16 cellular contexts compared by ENCODE assay signal in the genomic region with DNA sequence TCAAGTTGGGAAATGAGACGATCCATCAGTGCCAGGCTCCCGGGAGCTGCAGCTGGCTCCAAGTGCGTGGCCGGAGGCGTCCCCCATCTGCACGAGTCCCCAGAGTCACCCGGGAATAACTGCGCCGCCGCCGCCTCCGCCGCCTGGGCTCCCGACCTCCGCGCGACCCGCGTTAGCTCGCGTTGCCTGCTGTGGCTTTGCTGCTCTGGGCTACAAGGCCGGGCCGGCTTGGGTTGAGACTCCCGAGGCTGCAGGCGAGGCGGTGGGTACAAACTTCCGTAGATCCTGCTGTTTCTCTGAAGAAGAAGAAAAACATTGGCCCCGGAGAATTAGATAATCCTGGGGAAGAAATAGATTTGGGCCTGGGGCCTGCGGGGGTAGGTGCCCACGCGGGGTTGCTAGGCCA. TPM values are rescaled to one million over a fixed set of nuclear protein-coding genes. Genes with fewer than 3 reads are reported as not detected.
DNase-seq lines count a peak whose midpoint lies in the region; ATAC-seq and TF ChIP-seq lines count a peak whose summit lies in the region.
"Had no signal": no experiment of that assay in that cellular context is flagged by ENCODE, and none has a peak within 500 bp of the region (broad histone marks: within the 10 kb centered on the region; RNA-seq: fewer than 3 reads in every experiment).

No MANE protein-coding gene starts in this region.

- H3K9me3 ChIP-seq in HUES48 (ENCODE audit: control insufficient read depth, insufficient read depth, low read length), result peaks cover 2% of the 10 kb centered on the region; the same call in 1 of the 2 replicates
- H3K9me3 ChIP-seq in endodermal cell (ENCODE audit: control insufficient read depth, low read length), result no peaks in the 10 kb centered on the region
- no peaks in the 10 kb centered on the region for H3K9me3 ChIP-seq in effector memory CD4-positive, alpha-beta T cell (ENCODE audit: control insufficient read depth, low read length)
- H3K9me3 ChIP-seq in testis, result no peaks in the 10 kb centered on the region
- H3K9me3 ChIP-seq: spleen had no signal

- H3K9me3 Mint-ChIP-seq in endodermal cell (no peaks in the 10 kb centered on the region), naive B cell (peaks cover 0 to 6% (median 0%) of the 10 kb centered on the region in 7 donors)
- H3K9me3 Mint-ChIP-seq: activated naive CD4-positive, alpha-beta T cell treated with anti-CD3 and anti-CD28 coated beads for 36 hours had no signal

- no peak for TF ChIP-seq POLR2A in testis (IDR thresholded peaks at IDR 0.05)

- H3K9ac ChIP-seq in HUES48 (ENCODE audit: low read depth, low read length) (no peak overlapping the region), endodermal cell (ENCODE audit: extremely low read depth, low read length, poor library complexity, severe bottlenecking) (no peak overlapping the region)

- H3K27me3 ChIP-seq in HUES48 (ENCODE audit: control insufficient read depth, insufficient read depth, low read length) (peaks cover 89% of the 10 kb centered on the region), endodermal cell (ENCODE audit: control insufficient read depth, insufficient read depth, low read length, poor library complexity, severe bottlenecking) (peaks cover 70% of the 10 kb centered on the region), testis (peaks cover 5% of the 10 kb centered on the region)
- H3K27me3 ChIP-seq in effector memory CD4-positive, alpha-beta T cell (replicated peaks; ENCODE audit: control insufficient read depth, insufficient read depth, low read length, poor library complexity, severe bottlenecking), result peaks cover 19% of the 10 kb centered on the region

- H3K27ac ChIP-seq in HUES48 (ENCODE audit: low read depth, low read length) (no peak overlapping the region), endodermal cell (ENCODE audit: low read depth, low read length) (no peak overlapping the region), testis (no peak overlapping the region)
- no peak overlapping the region for H3K27ac ChIP-seq in effector memory CD4-positive, alpha-beta T cell (ENCODE audit: insufficient read depth, low read length, poor library complexity, severe bottlenecking)
- H3K27ac ChIP-seq: spleen had no signal

- no peak for TF ChIP-seq CTCF in AG10803 (conservative IDR thresholded peaks at IDR 0.05; ENCODE audit: low read length)
- TF ChIP-seq CTCF in endodermal cell (conservative IDR thresholded peaks at IDR 0.05), result no peak
- no peak for TF ChIP-seq CTCF in testis (IDR thresholded peaks at IDR 0.05)

- H3K36me3 ChIP-seq in HUES48 (ENCODE audit: control insufficient read depth, insufficient read depth, low read length) (no peaks in the 10 kb centered on the region), endodermal cell (ENCODE audit: control insufficient read depth, insufficient read depth, low read length) (no peaks in the 10 kb centered on the region), testis (ENCODE audit: low read depth, missing control alignments) (no peaks in the 10 kb centered on the region)
- no peaks in the 10 kb centered on the region for H3K36me3 ChIP-seq in effector memory CD4-positive, alpha-beta T cell (ENCODE audit: control insufficient read depth, insufficient read depth, low read length)
- H3K36me3 ChIP-seq: spleen had no signal

- H3K4me3 Mint-ChIP-seq in endodermal cell (no peak overlapping the region), naive B cell (peak overlapping the region in 5 of 8 donors; percentile 37 to 83 (median 46))
- H3K4me3 Mint-ChIP-seq: activated naive CD4-positive, alpha-beta T cell treated with anti-CD3 and anti-CD28 coated beads for 36 hours had no signal

- no peak for ATAC-seq in naive B cell (ENCODE audit: low read depth in 2 of 2)
- no peak for ATAC-seq in HG03520 (IDR thresholded peaks at IDR 0.05; ENCODE audit: unreplicated experiment)

- DNase-seq in AG10803 (ENCODE audit: low read depth) (no peak), endodermal cell (peak; percentile 70), naive B cell (no peak), testis (no peak)
- no peak for DNase-seq in effector memory CD4-positive, alpha-beta T cell
- no peak for DNase-seq in stimulated activated CD4-positive, alpha-beta T cell treated with anti-CD3 and anti-CD28 coated beads, Interleukin-4, amount 100 ng/mL, for 1 hour
- DNase-seq: activated CD4-positive, CD25-positive, alpha-beta regulatory T cell; activated CD8-positive, alpha-beta memory T cell treated with anti-CD3 and anti-CD28 coated beads, Interleukin-2, amount 50 U/mL, for 4 hours; activated naive CD4-positive, alpha-beta T cell treated with anti-CD3 and anti-CD28 coated beads for 36 hours; AML-193; DND-41; NCI-H2081; spleen; T-helper 1 cell had no signal

- peaks cover 29% of the 10 kb centered on the region for H3K4me1 ChIP-seq in HUES48 (ENCODE audit: control insufficient read depth, insufficient read depth, low read length)
- no peaks in the 10 kb centered on the region for H3K4me1 ChIP-seq in endodermal cell (ENCODE audit: control insufficient read depth, insufficient read depth, low read length)
- no peaks in the 10 kb centered on the region for H3K4me1 ChIP-seq in effector memory CD4-positive, alpha-beta T cell (ENCODE audit: control insufficient read depth, insufficient read depth, low read length, poor library complexity, severe bottlenecking)
- peaks cover 3% of the 10 kb centered on the region for H3K4me1 ChIP-seq in testis

- H3K36me3 Mint-ChIP-seq in endodermal cell (ENCODE audit: low read depth) (no peaks in the 10 kb centered on the region), naive B cell (no peaks in the 10 kb centered on the region)

- H3K4me1 Mint-ChIP-seq in endodermal cell, result no peaks in the 10 kb centered on the region
- H3K4me1 Mint-ChIP-seq in naive B cell, result peaks cover 12 to 44% (median 30%) of the 10 kb centered on the region in 3 donors

- 39 to 72% methylated on average over 9 to 31 of the region's 31 CpGs for WGBS in endodermal cell (ENCODE audit: insufficient coverage in 1 of 2, insufficient read length in 1 of 2), 2 experiments
- 4 to 9% methylated on average over 8 to 31 of the region's 31 CpGs for WGBS in testis, 2 donors

- H3K4me3 ChIP-seq in AG10803 (ENCODE audit: low read length) (peak overlapping the region; percentile 15; the same call in 1 of the 2 replicates), HUES48 (ENCODE audit: low read depth, low read length) (peak overlapping the region; percentile 49), endodermal cell (ENCODE audit: low read length) (no peak overlapping the region), testis (no peak overlapping the region)
- no peak overlapping the region for H3K4me3 ChIP-seq in effector memory CD4-positive, alpha-beta T cell (ENCODE audit: insufficient read depth, low read depth, low read length, poor library complexity, severe bottlenecking)
- H3K4me3 ChIP-seq: spleen had no signal

- intact Hi-C loops in testis (cut with DNase I; ENCODE audit: low total_unique reads), result no loop called here

- H3K27me3 Mint-ChIP-seq in endodermal cell (ENCODE audit: insufficient read depth) (peaks cover 91% of the 10 kb centered on the region), naive B cell (peaks cover 33 to 65% (median 48%) of the 10 kb centered on the region in 3 donors)

- H3K27ac Mint-ChIP-seq in endodermal cell (no peak overlapping the region), naive B cell (no peak overlapping the region)
- H3K27ac Mint-ChIP-seq: activated naive CD4-positive, alpha-beta T cell treated with anti-CD3 and anti-CD28 coated beads for 36 hours had no signal

RNA-seq across cellular contexts. Expression of gene LAMP5, which starts 7.4 kb away (rescaled TPM):
- total RNA-seq in endodermal cell (under 1 TPM in 1 of 2 donors, not detected in 1; 0.35 TPM), testis (under 1 TPM; 0.62 to 0.71 TPM)
- 6.0 TPM for polyA plus RNA-seq in endodermal cell (2013, experiment 1 of 2)
- 6.6 TPM for polyA plus RNA-seq in endodermal cell (2013, experiment 2 of 2)
- polyA plus RNA-seq in naive B cell (ENCODE audit: low read depth in 6 of 6) (1 to 10 TPM in 3 of 6 donors, under 1 TPM in 2, not detected in 1; 0.27 to 2.2 (median 1.2) TPM), testis (ENCODE audit: insufficient read depth, low read depth, low replicate concordance) (1.7 TPM)
- total RNA-seq: activated naive CD4-positive, alpha-beta T cell treated with anti-CD3 and anti-CD28 coated beads for 36 hours had no signal

Comparison
In these comparisons a context has a peak if more than half of its experiments do, and no peak if none do; other contexts are left out.
1. H3K4me3 ChIP-seq: peak in AG10803 (single experiment) and HUES48 (single experiment); none in endodermal cell (single experiment), effector memory CD4-positive, alpha-beta T cell (single experiment) and testis (0 of 2).